In genomic region chr17:4263282-4264215, GRCh38 we compare ENCODE assay signal across 8 cellular contexts. TPM values are rescaled to one million over a fixed set of nuclear protein-coding genes. Genes with fewer than 3 reads are reported as not detected.
DNase-seq lines count a peak whose midpoint lies in the region; ATAC-seq, FAIRE-seq and TF ChIP-seq lines count a peak whose summit lies in the region.

A gene with protein sequence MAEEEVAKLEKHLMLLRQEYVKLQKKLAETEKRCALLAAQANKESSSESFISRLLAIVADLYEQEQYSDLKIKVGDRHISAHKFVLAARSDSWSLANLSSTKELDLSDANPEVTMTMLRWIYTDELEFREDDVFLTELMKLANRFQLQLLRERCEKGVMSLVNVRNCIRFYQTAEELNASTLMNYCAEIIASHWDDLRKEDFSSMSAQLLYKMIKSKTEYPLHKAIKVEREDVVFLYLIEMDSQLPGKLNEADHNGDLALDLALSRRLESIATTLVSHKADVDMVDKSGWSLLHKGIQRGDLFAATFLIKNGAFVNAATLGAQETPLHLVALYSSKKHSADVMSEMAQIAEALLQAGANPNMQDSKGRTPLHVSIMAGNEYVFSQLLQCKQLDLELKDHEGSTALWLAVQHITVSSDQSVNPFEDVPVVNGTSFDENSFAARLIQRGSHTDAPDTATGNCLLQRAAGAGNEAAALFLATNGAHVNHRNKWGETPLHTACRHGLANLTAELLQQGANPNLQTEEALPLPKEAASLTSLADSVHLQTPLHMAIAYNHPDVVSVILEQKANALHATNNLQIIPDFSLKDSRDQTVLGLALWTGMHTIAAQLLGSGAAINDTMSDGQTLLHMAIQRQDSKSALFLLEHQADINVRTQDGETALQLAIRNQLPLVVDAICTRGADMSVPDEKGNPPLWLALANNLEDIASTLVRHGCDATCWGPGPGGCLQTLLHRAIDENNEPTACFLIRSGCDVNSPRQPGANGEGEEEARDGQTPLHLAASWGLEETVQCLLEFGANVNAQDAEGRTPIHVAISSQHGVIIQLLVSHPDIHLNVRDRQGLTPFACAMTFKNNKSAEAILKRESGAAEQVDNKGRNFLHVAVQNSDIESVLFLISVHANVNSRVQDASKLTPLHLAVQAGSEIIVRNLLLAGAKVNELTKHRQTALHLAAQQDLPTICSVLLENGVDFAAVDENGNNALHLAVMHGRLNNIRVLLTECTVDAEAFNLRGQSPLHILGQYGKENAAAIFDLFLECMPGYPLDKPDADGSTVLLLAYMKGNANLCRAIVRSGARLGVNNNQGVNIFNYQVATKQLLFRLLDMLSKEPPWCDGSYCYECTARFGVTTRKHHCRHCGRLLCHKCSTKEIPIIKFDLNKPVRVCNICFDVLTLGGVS (minus strand): TSS chr17:4263979. CDS start chr17:4263941, 38 bp downstream.

- peak within 1 kb of the TSS; percentile 91 for H4K5ac ChIP-seq in H1 (ENCODE audit: insufficient read length, low read depth, low read length)

- peak; percentile 82 for ATAC-seq in GM21360 (IDR thresholded peaks at IDR 0.05; ENCODE audit: unreplicated experiment)

- H3K4me1 Mint-ChIP-seq in CD8-positive, alpha-beta memory T cell, result peaks cover 37 to 47% (median 42%) of the 10 kb centered on the region in 3 donors

- 0 out of 2 replicates have a peak within 1 kb of the TSS, but pooled peaks have one; percentile 28 for H2AK5ac ChIP-seq in H1 (ENCODE audit: low read depth, low read length)
- no peak within 1 kb of the TSS for H2AK5ac ChIP-seq in mesenchymal stem cell (ENCODE audit: low read length, severe bottlenecking)

- H4K8ac ChIP-seq in H1 (ENCODE audit: extremely low read depth, insufficient read depth, low read length) (peak within 1 kb of the TSS; percentile 97), mesenchymal stem cell (ENCODE audit: low read length) (peak within 1 kb of the TSS; percentile 89)

- no peaks in the 10 kb centered on the region for H3K9me3 Mint-ChIP-seq in CD8-positive, alpha-beta memory T cell

- H2BK15ac ChIP-seq in H1 (ENCODE audit: low read length), result no peak within 1 kb of the TSS
- H2BK15ac ChIP-seq in mesenchymal stem cell (ENCODE audit: low read depth, poor library complexity, severe bottlenecking), result peak within 1 kb of the TSS; percentile 19

- peak within 1 kb of the TSS; percentile 84 to 99 (median 95) for H3K27ac Mint-ChIP-seq in CD8-positive, alpha-beta memory T cell

- H3K4me2 ChIP-seq in H1 (ENCODE audit: insufficient read depth in 1 of 2, low read depth in 2 of 2, low read length in 2 of 2), result peak within 1 kb of the TSS; percentile 87 to 98
- H3K4me2 ChIP-seq in mesenchymal stem cell (ENCODE audit: low read length, poor library complexity, severe bottlenecking), result peak within 1 kb of the TSS; percentile 81

- H2AFZ ChIP-seq in H1 (ENCODE audit: low read length) (no peak within 1 kb of the TSS; the same call in 1 of the 2 replicates), mesenchymal stem cell (ENCODE audit: low read depth, low read length) (peak within 1 kb of the TSS; percentile 54)

- peak within 1 kb of the TSS; percentile 77 for H3K56ac ChIP-seq in H1 (replicated peaks; ENCODE audit: insufficient read length, low read depth, low read length)

- peak within 1 kb of the TSS; percentile 89 to 98 (median 95) for H3K4me3 Mint-ChIP-seq in CD8-positive, alpha-beta memory T cell

- TF ChIP-seq RAD21 in H1 (IDR thresholded peaks at IDR 0.05 in 1 of 2, conservative IDR thresholded peaks at IDR 0.05 in 1 of 2; ENCODE audit: low read depth in 2 of 2, low read length in 2 of 2), result no peak

- H3K27me3 ChIP-seq in CD8-positive, alpha-beta memory T cell (ENCODE audit: insufficient read depth, low read length, poor library complexity, severe bottlenecking), result no peaks in the 10 kb centered on the region
- H3K27me3 ChIP-seq in H1 (replicated peaks in 1 of 4; ENCODE audit: control insufficient read depth in 3 of 4, extremely low read depth in 1 of 4, insufficient read depth in 3 of 4, low read length in 3 of 4) (no peaks in the 10 kb centered on the region), mesenchymal stem cell (ENCODE audit: control insufficient read depth in 1 of 2, insufficient read depth in 1 of 2, low read length in 2 of 2) (no peaks in the 10 kb centered on the region)

- H3K27me3 Mint-ChIP-seq in CD8-positive, alpha-beta memory T cell, result no peaks in the 10 kb centered on the region

- TF ChIP-seq CTCF in H1 (IDR thresholded peaks at IDR 0.05; ENCODE audit: control extremely low read depth in 1 of 3, insufficient read depth in 1 of 3, low read depth in 1 of 3, low read length in 3 of 3), result no peak

- H3K36me3 Mint-ChIP-seq in CD8-positive, alpha-beta memory T cell, result peaks cover 4 to 29% (median 6%) of the 10 kb centered on the region in 3 donors

- peak within 1 kb of the TSS; percentile 99 for H3K18ac ChIP-seq in H1 (ENCODE audit: extremely low read depth, low read length)
- H3K18ac ChIP-seq in mesenchymal stem cell (ENCODE audit: low read depth in 1 of 2, low read length in 2 of 2), result peak within 1 kb of the TSS; percentile 33 to 71

- H3K14ac ChIP-seq in H1 (ENCODE audit: insufficient read length) (no peak within 1 kb of the TSS), mesenchymal stem cell (ENCODE audit: low read length in 2 of 2) (peak within 1 kb of the TSS in 1 of 2 experiments; percentile 84)

- DNase-seq in CD8-positive, alpha-beta memory T cell, result peak; percentile 97 to 98 (median 98)
- DNase-seq in HUDEP-2 (lab: John Stamatoyannopoulos, UW; ENCODE audit: unreplicated experiment in 76 of 76), result peak in 74 of 76 experiments; percentile 23 to 97 (median 90)
- peak; percentile 95 for DNase-seq in NOMO-1 treated with dmso at 0.1 percent for 144 hours (lab: John Stamatoyannopoulos, UW; ENCODE audit: unreplicated experiment)
- peak; percentile 93 to 99 (median 98) for DNase-seq in activated CD8-positive, alpha-beta memory T cell treated with anti-CD3 and anti-CD28 coated beads for 48 hours (ENCODE audit: low read depth in 2 of 3, low spot score in 2 of 3)
- DNase-seq in H1 (ENCODE audit: low read depth in 1 of 2, low spot score in 2 of 2), result peak; percentile 79 to 99
- DNase-seq in mesenchymal stem cell, result peak; percentile 95
- DNase-seq in stimulated activated CD8-positive, alpha-beta memory T cell treated with anti-CD3 and anti-CD28 coated beads, Interleukin-12 subunit alpha, Interleukin-12 subunit beta, amount 100 ng/mL, for 24 hours (ENCODE audit: extremely low read depth), result peak; percentile 89

- no peak for TF ChIP-seq EP300 in H1 (IDR thresholded peaks at IDR 0.05; ENCODE audit: borderline replicate concordance in 1 of 2, low read depth in 2 of 2, low read length in 2 of 2)

- H3K4me3 ChIP-seq in CD8-positive, alpha-beta memory T cell (ENCODE audit: low read length), result peak within 1 kb of the TSS; percentile 54
- peak within 1 kb of the TSS; percentile 65 to 99 (median 82) for H3K4me3 ChIP-seq in H1 (ENCODE audit: extremely low read depth in 1 of 4, insufficient read depth in 2 of 4, low read depth in 3 of 4, low read length in 4 of 4)
- H3K4me3 ChIP-seq in mesenchymal stem cell (ENCODE audit: insufficient read depth in 1 of 2, low read depth in 1 of 2, low read length in 2 of 2), result peak within 1 kb of the TSS; percentile 79 to 93

- H2BK12ac ChIP-seq in H1 (ENCODE audit: low read depth, low read length) (no peak within 1 kb of the TSS; the same call in 1 of the 2 replicates), mesenchymal stem cell (ENCODE audit: low read length in 2 of 2) (no peak within 1 kb of the TSS)

- H2BK120ac ChIP-seq in H1 (replicated peaks; ENCODE audit: low read depth, low read length) (no peak within 1 kb of the TSS), mesenchymal stem cell (ENCODE audit: low read depth, low read length) (peak within 1 kb of the TSS; percentile 1)

- H3K79me2 ChIP-seq in H1 (ENCODE audit: control insufficient read depth in 1 of 2, insufficient read depth in 2 of 2, low read length in 2 of 2), result peaks cover 20 to 50% of the 10 kb centered on the region in 2 experiments

- H2BK5ac ChIP-seq in H1 (ENCODE audit: low read depth, low read length) (peak within 1 kb of the TSS; percentile 36; the same call in 1 of the 2 replicates), mesenchymal stem cell (ENCODE audit: low read depth, low read length, poor library complexity, severe bottlenecking) (peak within 1 kb of the TSS; percentile 82)

- H3K23me2 ChIP-seq in H1 (ENCODE audit: low read depth, low read length), result peaks cover 10% of the 10 kb centered on the region; the same call in 1 of the 2 replicates

- peak within 1 kb of the TSS; percentile 81 for H3K27ac ChIP-seq in CD8-positive, alpha-beta memory T cell (ENCODE audit: low read depth, low read length)
- H3K27ac ChIP-seq in H1 (ENCODE audit: low read depth, low read length), result peak within 1 kb of the TSS; percentile 92
- peak within 1 kb of the TSS; percentile 70 for H3K27ac ChIP-seq in mesenchymal stem cell (ENCODE audit: low read length, poor library complexity, severe bottlenecking)

- 2% methylated on average over 68 of the region's 85 CpGs; no CpG with 5 or more reads in 1 of the 2 experiments for WGBS in H1 (ENCODE audit: extremely low coverage in 1 of 2, insufficient coverage in 1 of 2, insufficient read length in 1 of 2, insufficient replicate concordance in 2 of 2, low coverage in 1 of 2, low lambda C conversion rate in 2 of 2, missing lambda C conversion rate in 1 of 2), 2 experiments
- under 1% methylated on average over 80 of the region's 85 CpGs for WGBS in mesenchymal stem cell

- H4K91ac ChIP-seq in H1 (replicated peaks; ENCODE audit: insufficient read length, low read length) (no peak within 1 kb of the TSS), mesenchymal stem cell (ENCODE audit: low read length) (peak within 1 kb of the TSS; percentile 43)

- POLR2A ChIA-PET in CD8-positive, alpha-beta memory T cell (lab: Charles Lee), result interaction anchor here (0.6 to 0.7 kb wide), 2 partner anchors 75 to 120 kb away, joined by 3 to 4 read pairs; no protein-coding TSS in a partner anchor
- POLR2A ChIA-PET in H1 (lab: Charles Lee; ENCODE audit: partially characterized antibody), result interaction anchor here (0.6 to 2.6 kb wide), 7 partner anchors 11 to 140 kb away, joined by 3 to 12 read pairs (median 3); partner anchors contain the start of genes CYB5D2 and ZZEF1

- peak; percentile 65 to 91 for TF ChIP-seq POLR2A in H1 (IDR thresholded peaks at IDR 0.05; ENCODE audit: control extremely low read depth in 1 of 2, low read depth in 2 of 2, low read length in 2 of 2)

- H3K9me3 ChIP-seq in CD8-positive, alpha-beta memory T cell (ENCODE audit: low read length), result no peaks in the 10 kb centered on the region
- H3K9me3 ChIP-seq in H1 (ENCODE audit: insufficient read depth in 2 of 2, low read depth in 1 of 2, low read length in 1 of 2) (peaks cover 9 to 13% of the 10 kb centered on the region in 2 experiments; a peak in 3 of 4 replicates), mesenchymal stem cell (ENCODE audit: control insufficient read depth, low read length) (peaks cover 4% of the 10 kb centered on the region)

- FAIRE-seq in H1 (lab: Jason Lieb, UNC), result no peak

- peaks cover 13 to 14% of the 10 kb centered on the region in 2 experiments for H4K20me1 ChIP-seq in H1 (replicated peaks in 1 of 2; ENCODE audit: control insufficient read depth in 1 of 2, insufficient read depth in 2 of 2, low read length in 2 of 2)

- no peaks in the 10 kb centered on the region for H3K36me3 ChIP-seq in CD8-positive, alpha-beta memory T cell (ENCODE audit: insufficient read depth, low read length)
- peaks cover 3 to 20% (median 8%) of the 10 kb centered on the region in 4 experiments; a peak in 5 of 8 replicates for H3K36me3 ChIP-seq in H1 (ENCODE audit: control insufficient read depth in 2 of 4, insufficient read depth in 4 of 4, low read length in 3 of 4)
- peaks cover 15 to 32% of the 10 kb centered on the region in 2 experiments for H3K36me3 ChIP-seq in mesenchymal stem cell (ENCODE audit: control insufficient read depth in 1 of 2, insufficient read depth in 2 of 2, low read depth in 1 of 2, low read length in 2 of 2)

- peak within 1 kb of the TSS; percentile 93 to 96 (median 95) for H3K9ac ChIP-seq in H1 (replicated peaks in 1 of 4; ENCODE audit: extremely low read depth in 1 of 4, low read depth in 3 of 4, low read length in 3 of 4)
- peak within 1 kb of the TSS; percentile 93 for H3K9ac ChIP-seq in mesenchymal stem cell (ENCODE audit: low read length)

- CTCF ChIA-PET in CD8-positive, alpha-beta memory T cell (lab: Charles Lee), result interaction anchor here (1.3 kb wide), 1 partner anchor 14 kb away, joined by 4 read pairs; no protein-coding TSS in a partner anchor
- CTCF ChIA-PET in H1 (lab: Charles Lee; ENCODE audit: partially characterized antibody), result interaction anchor here (1.2 to 1.8 kb wide), 3 partner anchors 13 to 150 kb away, joined by 3 to 4 read pairs (median 3); no protein-coding TSS in a partner anchor

- H3K4ac ChIP-seq in H1 (replicated peaks; ENCODE audit: insufficient read length, low read depth, low read length) (no peak within 1 kb of the TSS), mesenchymal stem cell (ENCODE audit: low read depth in 1 of 2, low read length in 2 of 2) (peak within 1 kb of the TSS; percentile 24 to 90)

- peaks cover 28% of the 10 kb centered on the region for H3K4me1 ChIP-seq in CD8-positive, alpha-beta memory T cell (ENCODE audit: insufficient read depth, low read length)
- H3K4me1 ChIP-seq in H1 (replicated peaks in 1 of 4; ENCODE audit: control insufficient read depth in 3 of 4, insufficient read depth in 4 of 4, low read length in 3 of 4), result peaks cover 0 to 14% (median 5%) of the 10 kb centered on the region in 4 experiments
- peaks cover 23% of the 10 kb centered on the region for H3K4me1 ChIP-seq in mesenchymal stem cell (ENCODE audit: control insufficient read depth, insufficient read depth, low read depth, low read length)

- no peak within 1 kb of the TSS for H2BK20ac ChIP-seq in H1 (ENCODE audit: low read length)

- no peak within 1 kb of the TSS for H3K23ac ChIP-seq in H1 (ENCODE audit: insufficient read length)
- no peak within 1 kb of the TSS for H3K23ac ChIP-seq in mesenchymal stem cell (ENCODE audit: low read length in 2 of 2)

- H3K79me1 ChIP-seq in H1 (ENCODE audit: low read depth, low read length), result peaks cover 21% of the 10 kb centered on the region
- H3K79me1 ChIP-seq in mesenchymal stem cell (replicated peaks; ENCODE audit: low read length, poor library complexity, severe bottlenecking), result peaks cover 5% of the 10 kb centered on the region

RNA-seq across cellular contexts. Expression of the gene that starts here (rescaled TPM):
- total RNA-seq in CD8-positive, alpha-beta memory T cell, result 10 to 100 TPM; 35.2 to 39.6 TPM
- 13.3 TPM for polyA plus RNA-seq in CD8-positive, alpha-beta memory T cell
- total RNA-seq in H1 (2021; fragmentation: NEBNext Ultra II Directional; extraction: Animal tissue kit (Norgen Biotek cat#: 25700)), result 44.9 and 45.3 TPM in 2 replicates
- polyA plus RNA-seq in H1 (2011; rRNA removed), result 28.3 and 48.4 TPM in 2 replicates
- 28.9 TPM for polyA plus RNA-seq in H1 (2011; cell fraction: cytosol; rRNA removed)
- 192 TPM for polyA plus RNA-seq in H1 (2011; cell fraction: nucleus; rRNA removed)
- polyA plus RNA-seq in H1 (2012, experiment 1 of 2), result 27.6 to 33.7 TPM (median 30.9 TPM) in 4 replicates
- 3.4 TPM for polyA plus RNA-seq in H1 (2012, experiment 2 of 2)
- 16.5 TPM for polyA plus RNA-seq in H1 (2013, experiment 1 of 2)
- polyA plus RNA-seq in H1 (2013, experiment 2 of 2), result 13.8 TPM
- 69.5 and 98.9 TPM in 2 replicates for polyA minus RNA-seq in H1 (2011; rRNA and poly(A)+ RNA removed)
- polyA minus RNA-seq in H1 (2011; cell fraction: cytosol; rRNA and poly(A)+ RNA removed), result 47.0 TPM
- 90.2 TPM for polyA minus RNA-seq in H1 (2011; cell fraction: nucleus; rRNA and poly(A)+ RNA removed)
- polyA plus RNA-seq in mesenchymal stem cell (2013, experiment 1 of 2), result 19.7 TPM
- polyA plus RNA-seq in mesenchymal stem cell (2013, experiment 2 of 2), result 18.8 TPM

Comparison
In these comparisons a context has a peak if more than half of its experiments do, and no peak if none do; other contexts are left out.
1. Peak in every context shown above with its lines: DNase-seq, ATAC-seq, H3K4me3 ChIP-seq and H3K27ac ChIP-seq.